In genomic region chr3:73586628-73587027, GRCh38 we compare ENCODE assay signal across 19 cellular contexts. TPM values are rescaled to one million over a fixed set of nuclear protein-coding genes. Genes with fewer than 3 reads are reported as not detected.
A peak's percentile ranks its signal among the peaks of the same experiment; 100 is the strongest.
DNase-seq lines count a peak whose midpoint lies in the region; ATAC-seq and TF ChIP-seq lines count a peak whose summit lies in the region.
"Had no signal": no experiment of that assay in that cellular context is flagged by ENCODE, and none has a peak within 500 bp of the region (broad histone marks: within the 10 kb centered on the region; RNA-seq: fewer than 3 reads in every experiment).

No MANE protein-coding gene starts in this region.

- H3K9me3 ChIP-seq in psoas muscle: no peaks in the 10 kb centered on the region
- H3K9me3 ChIP-seq: BLaER1 had no signal

- peak; percentile 17 for DNase-seq in DMS53 (lab: John Stamatoyannopoulos, UW)
- DNase-seq in DMS53 treated with DMSO at 0.1 percent for 48 hours (lab: John Stamatoyannopoulos, UW; ENCODE audit: unreplicated experiment): no peak
- DNase-seq in left ventricle myocardium superior: no peak
- DNase-seq in Right ventricle myocardium superior: no peak
- DNase-seq in psoas muscle: no peak
- DNase-seq in NCI-H146 (lab: John Stamatoyannopoulos, UW): no peak
- no peak for DNase-seq in NCI-H226
- no peak for DNase-seq in omental fat pad (ENCODE audit: low spot score)
- DNase-seq: AML-193; Calu3; CD4-positive, CD25-positive, alpha-beta regulatory T cell; DMS 273 treated with DMSO at 0.1 percent for 48 hours; DMS79 treated with DMSO at 0.1 percent for 48 hours; EL; GOT3; H9 had no signal

- H3K27ac ChIP-seq in psoas muscle: peak overlapping the region; percentile 90
- H3K27ac ChIP-seq: 22Rv1, BLaER1 had no signal

- intact Hi-C loops in left ventricle myocardium superior (cut with micrococcal nuclease): no loop called here
- intact Hi-C loops in Right ventricle myocardium superior (cut with DNase I): no loop called here
- intact Hi-C loops in psoas muscle (cut with DNase I): no loop called here

- no peaks in the 10 kb centered on the region for H3K36me3 ChIP-seq in psoas muscle (ENCODE audit: insufficient read depth in 1 of 2, low read depth in 1 of 2)
- H3K36me3 ChIP-seq: BLaER1 had no signal

- WGBS in psoas muscle, 3 donors: 25 to 50% (median 36%) methylated on average over 1 of the region's 1 CpG

- TF ChIP-seq CTCF in psoas muscle (IDR thresholded peaks at IDR 0.05): no peak
- TF ChIP-seq CTCF in omental fat pad (IDR thresholded peaks at IDR 0.05): no peak

- H3K27me3 ChIP-seq in psoas muscle (ENCODE audit: insufficient read depth in 3 of 3, low read length in 2 of 3): no peaks in the 10 kb centered on the region
- H3K27me3 ChIP-seq: BLaER1 had no signal

- ATAC-seq in left ventricle myocardium superior: peak; percentile 5
- ATAC-seq in Right ventricle myocardium superior (ENCODE audit: poor library complexity): no peak
- ATAC-seq in psoas muscle: peak in 3 of 4 donors; percentile 5 to 39 (median 29)
- no peak for ATAC-seq in omental fat pad (ENCODE audit: low FRiP score)

- no peak overlapping the region for H3K4me3 ChIP-seq in psoas muscle
- H3K4me3 ChIP-seq: BLaER1 had no signal

- peaks cover 55% of the 10 kb centered on the region for H3K4me1 ChIP-seq in psoas muscle
- H3K4me1 ChIP-seq: BLaER1 had no signal

RNA-seq across cellular contexts. Expression of gene PDZRN3, which starts 38.1 kb away (rescaled TPM):
- 147 TPM for total RNA-seq in left ventricle myocardium superior
- total RNA-seq in Right ventricle myocardium superior: 130 TPM
- total RNA-seq in psoas muscle: 10 to 100 TPM; 13.2 to 39.3 (median 17.2) TPM
- polyA plus RNA-seq in psoas muscle: 10 to 100 TPM in 2 of 3 donors, 1 to 10 TPM in 1; 2.5 to 18.0 (median 13.4) TPM
- 10 to 100 TPM; 22.8 to 47.4 (median 37.5) TPM for total RNA-seq in omental fat pad
- total RNA-seq: Calu3; CD4-positive, CD25-positive, alpha-beta regulatory T cell had no signal
- polyA plus RNA-seq: CD4-positive, CD25-positive, alpha-beta regulatory T cell; IgD-negative memory B cell had no signal

Comparison
In these comparisons a context has a peak if more than half of its experiments do, and no peak if none do; other contexts are left out.
1. ATAC-seq: peak in left ventricle myocardium superior (single experiment) and psoas muscle (3 of 4); none in Right ventricle myocardium superior (single experiment) and omental fat pad (single experiment).